ENCODE assay signal across 28 cellular contexts in genomic region chr5:76086060-76086459, GRCh38. TPM values are rescaled to one million over a fixed set of nuclear protein-coding genes. Genes with fewer than 3 reads are reported as not detected.
"Had no signal": no experiment of that assay in that cellular context is flagged by ENCODE, and none has a peak within 500 bp of the region (broad histone marks: within the 10 kb centered on the region; RNA-seq: fewer than 3 reads in every experiment).

No MANE protein-coding gene starts in this region.

- DNase-seq: activated CD4-positive, alpha-beta T cell treated with anti-CD3 and anti-CD28 coated beads for 1 hour; activated CD4-positive, alpha-beta T cell treated with anti-CD3 and anti-CD28 coated beads, Interleukin-2, amount 10 ng/mL, durations not matched to agents 7 days and 5 days; activated CD8-positive, alpha-beta memory T cell treated with anti-CD3 and anti-CD28 coated beads, Interleukin-2, amount 10 ng/mL, durations not matched to agents 7 days and 5 days; activated CD8-positive, alpha-beta T cell treated with anti-CD3 and anti-CD28 coated beads for 36 hours; activated effector memory CD4-positive, alpha-beta T cell treated with Interleukin-2 at 50 U/mL for 16 hours; activated naive CD4-positive, alpha-beta T cell treated with Interleukin-2 at 50 U/mL for 16 hours; activated naive CD8-positive, alpha-beta T cell treated with anti-CD3 and anti-CD28 coated beads, Interleukin-2, amount 10 ng/mL, durations not matched to agents 7 days and 5 days; activated T-cell treated with anti-CD3 and anti-CD28 coated beads for 4 hours; activated T-cell treated with anti-CD3 and anti-CD28 coated beads, Interleukin-2, amount 50 U/mL, for 72 hours; brain microvascular endothelial cell; foreskin fibroblast; heart left ventricle; hypothalamus; immature natural killer cell; kidney; left colon; mammary epithelial cell; posterior cingulate gyrus; right cardiac atrium; spleen; stimulated activated naive CD4-positive, alpha-beta T cell; T-helper 2 cell; tibial artery had no signal

- H3K36me3 Mint-ChIP-seq: activated CD8-positive, alpha-beta memory T cell treated with anti-CD3 and anti-CD28 coated beads, Interleukin-2, amount 10 ng/mL, durations not matched to agents 7 days and 5 days; activated naive CD8-positive, alpha-beta T cell treated with anti-CD3 and anti-CD28 coated beads, Interleukin-2, amount 10 ng/mL, durations not matched to agents 7 days and 5 days; immature natural killer cell had no signal

- H3K27ac ChIP-seq: ascending aorta, brain microvascular endothelial cell, heart left ventricle, spleen, suprapubic skin, tibial artery had no signal

- H3K4me3 Mint-ChIP-seq: activated CD8-positive, alpha-beta memory T cell treated with anti-CD3 and anti-CD28 coated beads, Interleukin-2, amount 10 ng/mL, durations not matched to agents 7 days and 5 days; activated naive CD8-positive, alpha-beta T cell treated with anti-CD3 and anti-CD28 coated beads, Interleukin-2, amount 10 ng/mL, durations not matched to agents 7 days and 5 days had no signal

- H3K27ac Mint-ChIP-seq: activated CD4-positive, alpha-beta T cell treated with anti-CD3 and anti-CD28 coated beads, Interleukin-2, amount 10 ng/mL, durations not matched to agents 7 days and 5 days; activated CD8-positive, alpha-beta memory T cell treated with anti-CD3 and anti-CD28 coated beads, Interleukin-2, amount 10 ng/mL, durations not matched to agents 7 days and 5 days; activated CD8-positive, alpha-beta T cell treated with anti-CD3 and anti-CD28 coated beads for 36 hours; activated naive CD8-positive, alpha-beta T cell treated with anti-CD3 and anti-CD28 coated beads, Interleukin-2, amount 10 ng/mL, durations not matched to agents 7 days and 5 days; activated T-cell treated with anti-CD3 and anti-CD28 coated beads, Interleukin-2, amount 50 U/mL, for 72 hours; immature natural killer cell had no signal

- H3K9me3 ChIP-seq: ascending aorta, heart left ventricle, suprapubic skin had no signal

- FAIRE-seq: endothelial cell of umbilical vein, kidney had no signal

- H3K27me3 ChIP-seq: ascending aorta had no signal

- H3K36me3 ChIP-seq: ascending aorta, brain microvascular endothelial cell, heart left ventricle, spleen, suprapubic skin, tibial artery had no signal

- H3K9me3 Mint-ChIP-seq: activated CD4-positive, alpha-beta T cell treated with anti-CD3 and anti-CD28 coated beads, Interleukin-2, amount 10 ng/mL, durations not matched to agents 7 days and 5 days; activated CD8-positive, alpha-beta T cell treated with anti-CD3 and anti-CD28 coated beads for 36 hours; activated naive CD8-positive, alpha-beta T cell treated with anti-CD3 and anti-CD28 coated beads, Interleukin-2, amount 10 ng/mL, durations not matched to agents 7 days and 5 days; activated T-cell treated with anti-CD3 and anti-CD28 coated beads, Interleukin-2, amount 50 U/mL, for 72 hours had no signal

- H3K4me3 ChIP-seq: ascending aorta, heart left ventricle, spleen, suprapubic skin, tibial artery had no signal

- ATAC-seq: activated CD8-positive, alpha-beta memory T cell treated with anti-CD3 and anti-CD28 coated beads, Interleukin-2, amount 10 ng/mL, durations not matched to agents 7 days and 5 days; activated CD8-positive, alpha-beta T cell treated with anti-CD3 and anti-CD28 coated beads for 36 hours; activated T-cell treated with anti-CD3 and anti-CD28 coated beads, Interleukin-2, amount 50 U/mL, for 72 hours; esophagus mucosa; heart left ventricle; left colon; right cardiac atrium had no signal

RNA-seq across cellular contexts. Expression of gene SV2C, which starts 2.9 kb away (rescaled TPM):
- total RNA-seq: ascending aorta, endothelial cell of umbilical vein, osteoblast had no signal
- polyA plus RNA-seq: endothelial cell of umbilical vein, immature natural killer cell had no signal
